18 cellular contexts compared by ENCODE assay signal in genomic region chr14:47256968-47257367, GRCh38.
A peak's percentile ranks its signal among the peaks of the same experiment; 100 is the strongest.
DNase-seq lines count a peak whose midpoint lies in the region; ATAC-seq, FAIRE-seq and TF ChIP-seq lines count a peak whose summit lies in the region.
"Had no signal": no experiment of that assay in that cellular context is flagged by ENCODE, and none has a peak within 500 bp of the region (broad histone marks: within the 10 kb centered on the region; RNA-seq: fewer than 3 reads in every experiment).

No MANE protein-coding gene starts in this region.

- H3K4me1 Mint-ChIP-seq in endothelial cell (ENCODE audit: unreplicated experiment) (peaks cover 17% of the 10 kb centered on the region), Calu3 (ENCODE audit: low read depth, unreplicated experiment) (no peaks in the 10 kb centered on the region)
- H3K4me1 Mint-ChIP-seq: H9, IgD-negative memory B cell had no signal

- CTCF ChIA-PET in HepG2 (lab: Yijun Ruan, JAX; ENCODE audit: low intra/inter-chr PET ratio, low total read pairs) (no interaction called here), Calu3 (lab: Charles Lee) (no interaction called here)

- peaks cover 21% of the 10 kb centered on the region for H3K9me3 ChIP-seq in HepG2 (ENCODE audit: low read length)
- H3K9me3 ChIP-seq in right lobe of liver, result no peaks in the 10 kb centered on the region
- peaks cover 5% of the 10 kb centered on the region for H3K9me3 ChIP-seq in trophoblast cell (ENCODE audit: insufficient read depth, low read depth, low read length)
- H3K9me3 ChIP-seq in stomach, result peaks cover 0 to 13% (median 5%) of the 10 kb centered on the region in 4 donors

- POLR2A ChIA-PET in HepG2 (lab: Yijun Ruan, JAX), result no interaction called here

- no peak overlapping the region for H3K4me2 ChIP-seq in HepG2 (ENCODE audit: low read depth, low read length)
- H3K4me2 ChIP-seq in trophoblast cell (ENCODE audit: low read length), result peak overlapping the region; percentile 23
- H3K4me2 ChIP-seq: BLaER1 treated with 17β-estradiol and CSF1 and Interleukin-3, amounts not matched to agents 10 nM and 100 nM had no signal

- 1% methylated on average over 2 of the region's 2 CpGs for WGBS in HepG2 (ENCODE audit: low lambda C conversion rate)
- 25% methylated on average over 2 of the region's 2 CpGs for WGBS in right lobe of liver (ENCODE audit: insufficient coverage, low coverage, low lambda C conversion rate, missing lambda C conversion rate)
- WGBS in trophoblast cell (ENCODE audit: extremely low coverage, insufficient coverage, insufficient read length), result no CpG with 5 or more reads among the region's 2 CpGs
- WGBS in stomach, 5 donors, result 31 to 40% (median 36%) methylated on average over 2 of the region's 2 CpGs

- no peaks in the 10 kb centered on the region for H3K79me1 ChIP-seq in trophoblast cell (ENCODE audit: low read length)

- H3K4me3 ChIP-seq in HepG2 (replicated peaks in 1 of 3; ENCODE audit: insufficient read depth in 1 of 3, low read depth in 2 of 3, low read length in 3 of 3) (no peak overlapping the region), right lobe of liver (no peak overlapping the region), trophoblast cell (ENCODE audit: low read depth, low read length) (no peak overlapping the region), stomach (no peak overlapping the region)
- H3K4me3 ChIP-seq: BLaER1 treated with 17β-estradiol and CSF1 and Interleukin-3, amounts not matched to agents 10 nM and 100 nM had no signal

- no peaks in the 10 kb centered on the region for H3K79me2 ChIP-seq in HepG2 (ENCODE audit: insufficient read depth, low read length)
- H3K79me2 ChIP-seq in trophoblast cell (ENCODE audit: control insufficient read depth, insufficient read depth, low read length, poor library complexity), result no peaks in the 10 kb centered on the region

- intact Hi-C loops in HepG2 (cut with micrococcal nuclease; ENCODE audit: unreplicated experiment), result no loop called here
- intact Hi-C loops in right lobe of liver (cut with DNase I), result no loop called here
- intact Hi-C loops in stomach (cut with DNase I; ENCODE audit: low total_unique reads), result no loop called here
- intact Hi-C loops in Calu3 (cut with micrococcal nuclease; ENCODE audit: unreplicated experiment), result no loop called here

- TF ChIP-seq CTCF in HepG2 (CRISPR knock-in tag; IDR thresholded peaks at IDR 0.05) (no peak), right lobe of liver (IDR thresholded peaks at IDR 0.05) (no peak), endothelial cell (IDR thresholded peaks at IDR 0.05; ENCODE audit: unreplicated experiment) (no peak), stomach (IDR thresholded peaks at IDR 0.05) (no peak), Calu3 (IDR thresholded peaks at IDR 0.05; ENCODE audit: unreplicated experiment) (no peak)

- no peaks in the 10 kb centered on the region for H3K4me1 ChIP-seq in HepG2 (ENCODE audit: insufficient read depth, low read length)
- no peaks in the 10 kb centered on the region for H3K4me1 ChIP-seq in right lobe of liver
- no peaks in the 10 kb centered on the region for H3K4me1 ChIP-seq in trophoblast cell (ENCODE audit: control insufficient read depth in 1 of 2, insufficient read depth in 2 of 2, low read length in 2 of 2)
- no peaks in the 10 kb centered on the region for H3K4me1 ChIP-seq in stomach
- H3K4me1 ChIP-seq: BLaER1 treated with 17β-estradiol and CSF1 and Interleukin-3, amounts not matched to agents 10 nM and 100 nM had no signal

- H2AFZ ChIP-seq in HepG2 (ENCODE audit: low read length) (no peak overlapping the region), trophoblast cell (ENCODE audit: insufficient read depth, low read length, poor library complexity) (no peak overlapping the region)

- in situ Hi-C loops in HepG2 (cut with HindIII; ENCODE audit: extremely low pct_ligation_motif_present, low pct_unique_long_range_greater_than_20kb), result no loop called here

- no peaks in the 10 kb centered on the region for H4K20me1 ChIP-seq in HepG2 (ENCODE audit: insufficient read depth, low read length)
- H4K20me1 ChIP-seq: BLaER1 treated with 17β-estradiol and CSF1 and Interleukin-3, amounts not matched to agents 10 nM and 100 nM had no signal

- H4K91ac ChIP-seq in trophoblast cell (ENCODE audit: low read depth, low read length), result no peak overlapping the region

- H3K18ac ChIP-seq in trophoblast cell (ENCODE audit: low read length), result no peak overlapping the region

- no peak for TF ChIP-seq RAD21 in HepG2 (CRISPR knock-in tag; IDR thresholded peaks at IDR 0.05)

- H3K36me3 ChIP-seq in HepG2 (replicated peaks in 1 of 2; ENCODE audit: control insufficient read depth in 1 of 2, insufficient read depth in 2 of 2, low read length in 2 of 2) (no peaks in the 10 kb centered on the region), right lobe of liver (no peaks in the 10 kb centered on the region), trophoblast cell (ENCODE audit: control insufficient read depth in 1 of 2, insufficient read depth in 2 of 2, low read length in 2 of 2) (no peaks in the 10 kb centered on the region), stomach (no peaks in the 10 kb centered on the region)

- H3K27me3 Mint-ChIP-seq in endothelial cell (ENCODE audit: unreplicated experiment) (peaks cover 5% of the 10 kb centered on the region), Calu3 (ENCODE audit: unreplicated experiment) (no peaks in the 10 kb centered on the region)
- H3K27me3 Mint-ChIP-seq: CD4-positive, CD25-positive, alpha-beta regulatory T cell; IgD-negative memory B cell had no signal

- H2BK120ac ChIP-seq in trophoblast cell (ENCODE audit: insufficient read depth, low read length, poor library complexity), result no peak overlapping the region

- no peak overlapping the region for H2AK5ac ChIP-seq in trophoblast cell (ENCODE audit: low read length)

- H3K4me3 Mint-ChIP-seq in endothelial cell (ENCODE audit: unreplicated experiment) (no peak overlapping the region), Calu3 (ENCODE audit: low read depth, unreplicated experiment) (no peak overlapping the region)
- H3K4me3 Mint-ChIP-seq: CD4-positive, CD25-positive, alpha-beta regulatory T cell; H9; IgD-negative memory B cell had no signal

- TF ChIP-seq EP300 in HepG2 (IDR thresholded peaks at IDR 0.05; ENCODE audit: low read depth in 2 of 2, low read length in 2 of 2), result no peak
- no peak for TF ChIP-seq EP300 in HepG2 (CRISPR knock-in tag; IDR thresholded peaks at IDR 0.05; ENCODE audit: borderline replicate concordance)
- TF ChIP-seq EP300 in stomach (IDR thresholded peaks at IDR 0.05), result no peak

- peaks cover 17% of the 10 kb centered on the region for H3K9me3 Mint-ChIP-seq in endothelial cell (ENCODE audit: unreplicated experiment)
- H3K9me3 Mint-ChIP-seq in Calu3 (ENCODE audit: low read depth, unreplicated experiment), result peaks cover 21% of the 10 kb centered on the region

- no peak for TF ChIP-seq POLR2A in HepG2 (IDR thresholded peaks at IDR 0.05; ENCODE audit: insufficient read depth in 1 of 2, low read depth in 2 of 2, low read length in 2 of 2)
- TF ChIP-seq POLR2A in right lobe of liver (IDR thresholded peaks at IDR 0.05), result no peak
- TF ChIP-seq POLR2A in stomach (IDR thresholded peaks at IDR 0.05), result no peak

- H3K36me3 Mint-ChIP-seq in endothelial cell (ENCODE audit: low read depth, unreplicated experiment), result peaks cover 15% of the 10 kb centered on the region
- H3K36me3 Mint-ChIP-seq in Calu3 (ENCODE audit: insufficient read depth, unreplicated experiment), result no peaks in the 10 kb centered on the region
- H3K36me3 Mint-ChIP-seq: CD4-positive, CD25-positive, alpha-beta regulatory T cell; IgD-negative memory B cell had no signal

- no peak overlapping the region for H3K23ac ChIP-seq in trophoblast cell (ENCODE audit: low read length)

- H3K14ac ChIP-seq in trophoblast cell (ENCODE audit: low read length), result no peak overlapping the region

- no peak overlapping the region for H4K12ac ChIP-seq in trophoblast cell (ENCODE audit: low read depth, low read length)

- no peak overlapping the region for H2BK12ac ChIP-seq in trophoblast cell (ENCODE audit: low read length)

- H3K4ac ChIP-seq in trophoblast cell (ENCODE audit: low read depth, low read length), result no peak overlapping the region

- H3K27me3 ChIP-seq in HepG2 (ENCODE audit: control insufficient read depth in 1 of 2, insufficient read depth in 2 of 2, low read length in 2 of 2) (no peaks in the 10 kb centered on the region), right lobe of liver (no peaks in the 10 kb centered on the region), trophoblast cell (ENCODE audit: insufficient read depth, low read length) (no peaks in the 10 kb centered on the region), stomach (no peaks in the 10 kb centered on the region)
- H3K27me3 ChIP-seq: BLaER1 treated with 17β-estradiol and CSF1 and Interleukin-3, amounts not matched to agents 10 nM and 100 nM had no signal

- H4K8ac ChIP-seq in trophoblast cell (ENCODE audit: low read depth, low read length), result no peak overlapping the region

- H3K27ac Mint-ChIP-seq in endothelial cell (ENCODE audit: unreplicated experiment) (peak overlapping the region; percentile 73), Calu3 (ENCODE audit: unreplicated experiment) (no peak overlapping the region)
- H3K27ac Mint-ChIP-seq: CD4-positive, CD25-positive, alpha-beta regulatory T cell; H9; IgD-negative memory B cell had no signal

- FAIRE-seq in HepG2 (lab: Jason Lieb, UNC), result no peak
- FAIRE-seq: GM12892, GM19239 had no signal

- H2BK5ac ChIP-seq in trophoblast cell (ENCODE audit: low read depth, low read length, poor library complexity), result no peak overlapping the region

- DNase-seq in HepG2 (ENCODE audit: low spot score) (no peak), right lobe of liver (no peak), endothelial cell (ENCODE audit: low spot score) (no peak), trophoblast cell (no peak), cerebellar nuclear complex (lab: John Stamatoyannopoulos, UW) (no peak), stomach (no peak), Calu3 (no peak)
- DNase-seq: 8988T; AML-193; CD4-positive, CD25-positive, alpha-beta regulatory T cell; DMS79; GDM1; GOT3; H9 had no signal

- no peak for ATAC-seq in HepG2
- ATAC-seq in right lobe of liver, result no peak

- H3K27ac ChIP-seq in HepG2 (ENCODE audit: extremely low read length, insufficient read depth, low read length) (no peak overlapping the region), right lobe of liver (no peak overlapping the region), trophoblast cell (ENCODE audit: low read depth, low read length) (no peak overlapping the region), stomach (no peak overlapping the region)
- H3K27ac ChIP-seq: BLaER1 treated with 17β-estradiol and CSF1 and Interleukin-3, amounts not matched to agents 10 nM and 100 nM had no signal

- no TSS peak for BruUV-seq in HepG2 (replicated peaks; lab: Mats Ljungman, UMichigan)
- BruUV-seq in Calu3 (replicated peaks; lab: Mats Ljungman, UMichigan), result no TSS peak

- H3K9ac ChIP-seq in HepG2 (ENCODE audit: insufficient read depth, low read depth, low read length), result no peak overlapping the region
- no peak overlapping the region for H3K9ac ChIP-seq in trophoblast cell (ENCODE audit: low read length)
- H3K9ac ChIP-seq: BLaER1 treated with 17β-estradiol and CSF1 and Interleukin-3, amounts not matched to agents 10 nM and 100 nM had no signal

TF ChIP-seq in HepG2, 621 proteins besides CTCF, POLR2A, EP300 and RAD21 (continues in another document):
- TF ChIP-seq ZNF674 (CRISPR knock-in tag; IDR thresholded peaks at IDR 0.05; ENCODE audit: low read depth), result no peak
